ENCODE assay signal across 15 cellular contexts in the genomic region with DNA sequence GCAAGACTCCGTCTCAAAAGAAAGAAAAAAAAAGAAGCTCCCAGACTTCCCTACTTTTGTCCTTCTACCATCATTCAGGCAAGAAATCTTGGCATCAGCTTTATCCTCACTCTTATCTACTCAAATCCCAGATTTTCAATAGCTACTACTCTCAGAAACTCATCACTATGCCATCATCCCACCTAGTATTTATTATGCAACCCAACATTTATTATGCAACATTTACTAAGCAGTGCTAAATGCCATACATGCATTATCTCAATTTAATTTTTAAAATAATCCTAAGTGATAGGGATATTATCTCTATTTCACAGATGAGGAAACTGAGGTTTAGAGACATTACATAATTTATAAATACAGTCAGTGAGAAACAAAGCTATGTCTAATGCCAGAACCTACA.
"Had no signal": no experiment of that assay in that cellular context is flagged by ENCODE, and none has a peak within 500 bp of the region (broad histone marks: within the 10 kb centered on the region; RNA-seq: fewer than 3 reads in every experiment).

No MANE protein-coding gene starts in this region.

- H3K9me3 Mint-ChIP-seq: activated B cell treated with CpG ODN at 0.5 μM for 24 hours; activated CD4-positive, alpha-beta T cell treated with anti-CD3 and anti-CD28 coated beads, Interleukin-2, amount 10 ng/mL, durations not matched to agents 24 days and 14 days; activated naive CD4-positive, alpha-beta T cell treated with anti-CD3 and anti-CD28 coated beads, Interleukin-2, amount 50 U/mL, for 72 hours; activated T-cell treated with anti-CD3 and anti-CD28 coated beads, Interleukin-2, amount 50 U/mL, for 4 hours; brain had no signal

- DNase-seq: activated B cell treated with CpG ODN at 0.5 μM for 24 hours; activated CD4-positive, alpha-beta T cell treated with anti-CD3 and anti-CD28 coated beads, Interleukin-2, amount 10 ng/mL, durations not matched to agents 24 days and 14 days; activated gamma-delta T cell; activated T-cell treated with anti-CD3 and anti-CD28 coated beads, Interleukin-2, amount 50 U/mL, for 4 hours; central memory CD4-positive, alpha-beta T cell; islet precursor cell; ovary; stimulated activated CD4-positive, alpha-beta T cell treated with anti-CD3 and anti-CD28 coated beads, Interleukin-1b, Interleukin-23, amount 100 ng/mL, for 48 hours; stomach had no signal

- H3K4me3 ChIP-seq: coronary artery, ovary, stomach, thoracic aorta had no signal

- H3K27me3 Mint-ChIP-seq: activated B cell treated with CpG ODN at 0.5 μM for 24 hours; activated CD4-positive, alpha-beta T cell treated with anti-CD3 and anti-CD28 coated beads, Interleukin-2, amount 10 ng/mL, durations not matched to agents 24 days and 14 days had no signal

- H3K27ac Mint-ChIP-seq: activated B cell treated with CpG ODN at 0.5 μM for 24 hours; activated naive CD4-positive, alpha-beta T cell treated with anti-CD3 and anti-CD28 coated beads, Interleukin-2, amount 50 U/mL, for 72 hours; brain had no signal

- H3K36me3 ChIP-seq: ovary had no signal

- H3K9me3 ChIP-seq: ovary, stomach, thoracic aorta had no signal

- ATAC-seq: activated naive CD4-positive, alpha-beta T cell treated with anti-CD3 and anti-CD28 coated beads, Interleukin-2, amount 50 U/mL, for 72 hours; activated T-cell treated with anti-CD3 and anti-CD28 coated beads, Interleukin-2, amount 50 U/mL, for 4 hours; esophagus mucosa; left lobe of liver had no signal

- H3K27me3 ChIP-seq: ovary, stomach had no signal

- H3K4me3 Mint-ChIP-seq: activated B cell treated with CpG ODN at 0.5 μM for 24 hours; activated CD4-positive, alpha-beta T cell treated with anti-CD3 and anti-CD28 coated beads, Interleukin-2, amount 10 ng/mL, durations not matched to agents 24 days and 14 days; activated T-cell treated with anti-CD3 and anti-CD28 coated beads, Interleukin-2, amount 50 U/mL, for 4 hours had no signal

- H3K27ac ChIP-seq: coronary artery, ovary, thoracic aorta had no signal
